Comparison of ENCODE assay signal across 21 cellular contexts in genomic region chr12:116806845-116807440, GRCh38.
DNase-seq lines count a peak whose midpoint lies in the region; ATAC-seq and TF ChIP-seq lines count a peak whose summit lies in the region.
"Had no signal": no experiment of that assay in that cellular context is flagged by ENCODE, and none has a peak within 500 bp of the region (broad histone marks: within the 10 kb centered on the region; RNA-seq: fewer than 3 reads in every experiment).

No MANE protein-coding gene starts in this region.

- POLR2A ChIA-PET in MCF 10A (lab: Yijun Ruan, JAX): no interaction called here

- H3K36me3 ChIP-seq in mammary epithelial cell (ENCODE audit: insufficient read depth, low read length) (no peaks in the 10 kb centered on the region), thyroid gland (no peaks in the 10 kb centered on the region), left lung (no peaks in the 10 kb centered on the region)
- H3K36me3 ChIP-seq: MG63 had no signal

- H3K4me3 Mint-ChIP-seq in MCF 10A (ENCODE audit: unreplicated experiment) (no peak overlapping the region), chondrocyte (ENCODE audit: unreplicated experiment) (no peak overlapping the region)
- H3K4me3 Mint-ChIP-seq: HFFc6 had no signal

- H3K4me1 Mint-ChIP-seq in MCF 10A (ENCODE audit: insufficient read depth, unreplicated experiment) (peaks cover 7% of the 10 kb centered on the region), chondrocyte (ENCODE audit: low read depth) (no peaks in the 10 kb centered on the region)

- no peak overlapping the region for H3K9ac ChIP-seq in mammary epithelial cell (ENCODE audit: insufficient read depth, low read length)

- WGBS in mammary epithelial cell (ENCODE audit: low coverage, missing lambda C conversion rate): 51% methylated on average over 10 of the region's 10 CpGs
- 56 to 57% methylated on average over 10 of the region's 10 CpGs for WGBS in thyroid gland, 2 donors

- no peak for TF ChIP-seq CTCF in MCF 10A (IDR thresholded peaks at IDR 0.05; ENCODE audit: unreplicated experiment)
- no peak for TF ChIP-seq CTCF in mammary epithelial cell (conservative IDR thresholded peaks at IDR 0.05 in 1 of 2, IDR thresholded peaks at IDR 0.05 in 1 of 2; ENCODE audit: extremely low read depth in 1 of 2, insufficient read depth in 1 of 2, low read depth in 1 of 2, low read length in 2 of 2)
- TF ChIP-seq CTCF in chondrocyte (IDR thresholded peaks at IDR 0.05): no peak
- TF ChIP-seq CTCF in thyroid gland (IDR thresholded peaks at IDR 0.05): no peak
- TF ChIP-seq CTCF in left lung (IDR thresholded peaks at IDR 0.05): no peak

- H3K27me3 ChIP-seq in mammary epithelial cell (ENCODE audit: insufficient read depth, low read length) (no peaks in the 10 kb centered on the region), thyroid gland (no peaks in the 10 kb centered on the region), left lung (no peaks in the 10 kb centered on the region)
- H3K27me3 ChIP-seq: MG63 had no signal

- DNase-seq in MCF 10A (ENCODE audit: unreplicated experiment) (peak; percentile 41), mammary epithelial cell (no peak), RPMI7951 (ENCODE audit: low read depth) (peak; percentile 46), chondrocyte (ENCODE audit: low spot score) (peak; percentile 6), thyroid gland (peak; percentile 14 to 43), left lung (no peak), SHP77 treated with DMSO at 0.1 percent for 48 hours (lab: John Stamatoyannopoulos, UW) (no peak)
- DNase-seq: 8988T, DND-41, HFFc6, MG63, NCI-H1417, NCI-H187 treated with DMSO at 0.1 percent for 48 hours, NCI-H2171, NCI-H446 treated with DMSO at 0.1 percent for 48 hours, NCI-H774, SHP77 had no signal

- H3K4me2 ChIP-seq in mammary epithelial cell (ENCODE audit: insufficient read depth, low read depth, low read length): no peak overlapping the region

- no peak overlapping the region for H2AFZ ChIP-seq in mammary epithelial cell (ENCODE audit: low read depth, low read length)

- no peaks in the 10 kb centered on the region for H3K4me1 ChIP-seq in mammary epithelial cell (ENCODE audit: insufficient read depth, low read length)
- H3K4me1 ChIP-seq in thyroid gland: peaks cover 0 to 6% of the 10 kb centered on the region in 2 donors
- no peaks in the 10 kb centered on the region for H3K4me1 ChIP-seq in left lung

- H3K79me2 ChIP-seq in mammary epithelial cell (ENCODE audit: insufficient read depth, low read length): no peaks in the 10 kb centered on the region

- BruUV-seq in MCF 10A (replicated peaks; lab: Mats Ljungman, UMichigan): no TSS peak
- BruUV-seq in mammary epithelial cell (replicated peaks; lab: Mats Ljungman, UMichigan): no TSS peak

- no peaks in the 10 kb centered on the region for H3K36me3 Mint-ChIP-seq in MCF 10A (ENCODE audit: insufficient read depth, unreplicated experiment)
- no peaks in the 10 kb centered on the region for H3K36me3 Mint-ChIP-seq in chondrocyte (ENCODE audit: low read depth)

- H3K27ac ChIP-seq in mammary epithelial cell (ENCODE audit: insufficient read depth, low read depth, low read length): no peak overlapping the region
- no peak overlapping the region for H3K27ac ChIP-seq in thyroid gland
- H3K27ac ChIP-seq in left lung: no peak overlapping the region
- H3K27ac ChIP-seq: C4-2B had no signal

- H4K20me1 ChIP-seq in mammary epithelial cell (ENCODE audit: insufficient read depth, low read length): no peaks in the 10 kb centered on the region

- H3K9me3 Mint-ChIP-seq in MCF 10A (ENCODE audit: unreplicated experiment): no peaks in the 10 kb centered on the region
- H3K9me3 Mint-ChIP-seq in chondrocyte (ENCODE audit: low read depth): peaks cover 4% of the 10 kb centered on the region
- H3K9me3 Mint-ChIP-seq: HFFc6 had no signal

- no peak for TF ChIP-seq POLR2A in thyroid gland (IDR thresholded peaks at IDR 0.05)

- H3K9me3 ChIP-seq in mammary epithelial cell (replicated peaks; ENCODE audit: insufficient read depth, low read length): no peaks in the 10 kb centered on the region
- H3K9me3 ChIP-seq in thyroid gland: no peaks in the 10 kb centered on the region
- H3K9me3 ChIP-seq in left lung: no peaks in the 10 kb centered on the region
- H3K9me3 ChIP-seq: MG63 had no signal

- in situ Hi-C loops in mammary epithelial cell (cut with MboI; ENCODE audit: low sequenced_read_pairs in 2 of 2): no loop called here

- CTCF ChIA-PET in MCF 10A (lab: Yijun Ruan, JAX) (interaction anchor here (0.6 to 0.7 kb wide), 4 partner anchors 15 to 318 kb away, joined by 3 to 9 read pairs (median 4); no protein-coding TSS in a partner anchor), mammary epithelial cell (lab: Charles Lee; ENCODE audit: low non-redundant PET) (no interaction called here)

- dilution Hi-C loops in mammary epithelial cell (cut with HindIII; ENCODE audit: low sequenced_read_pairs): no loop called here

- ATAC-seq in left lung: no peak
- no peak for ATAC-seq in HG03175 (IDR thresholded peaks at IDR 0.05; ENCODE audit: unreplicated experiment)
- ATAC-seq: HepG2, Panc1 had no signal

- intact Hi-C loops in MCF 10A (cut with micrococcal nuclease): no loop called here
- intact Hi-C loops in mammary epithelial cell (cut with micrococcal nuclease): no loop called here
- intact Hi-C loops in thyroid gland (cut with DNase I): no loop called here
- intact Hi-C loops in left lung (cut with DNase I): no loop called here

- no peak overlapping the region for H3K27ac Mint-ChIP-seq in MCF 10A (ENCODE audit: low read depth, unreplicated experiment)
- H3K27ac Mint-ChIP-seq in chondrocyte (ENCODE audit: unreplicated experiment): no peak overlapping the region
- H3K27ac Mint-ChIP-seq: HFFc6 had no signal

- H3K4me3 ChIP-seq in mammary epithelial cell (replicated peaks in 1 of 3; ENCODE audit: insufficient read depth in 1 of 3, low read depth in 2 of 3, low read length in 3 of 3): no peak overlapping the region
- no peak overlapping the region for H3K4me3 ChIP-seq in thyroid gland (replicated peaks in 1 of 3)
- no peak overlapping the region for H3K4me3 ChIP-seq in left lung
- H3K4me3 ChIP-seq: MG63 had no signal

- H3K27me3 Mint-ChIP-seq in MCF 10A (ENCODE audit: insufficient read depth, unreplicated experiment) (no peaks in the 10 kb centered on the region), chondrocyte (ENCODE audit: low read depth) (no peaks in the 10 kb centered on the region)

Comparison
In these comparisons a context has a peak if more than half of its experiments do, and no peak if none do; other contexts are left out.
1. DNase-seq: peak in MCF 10A (single experiment), RPMI7951 (single experiment), chondrocyte (single experiment) and thyroid gland (2 of 2); none in mammary epithelial cell (single experiment), left lung (0 of 2) and SHP77 treated with DMSO at 0.1 percent for 48 hours (single experiment).